Comparison of ENCODE assay signal across 22 cellular contexts in the genomic region with DNA sequence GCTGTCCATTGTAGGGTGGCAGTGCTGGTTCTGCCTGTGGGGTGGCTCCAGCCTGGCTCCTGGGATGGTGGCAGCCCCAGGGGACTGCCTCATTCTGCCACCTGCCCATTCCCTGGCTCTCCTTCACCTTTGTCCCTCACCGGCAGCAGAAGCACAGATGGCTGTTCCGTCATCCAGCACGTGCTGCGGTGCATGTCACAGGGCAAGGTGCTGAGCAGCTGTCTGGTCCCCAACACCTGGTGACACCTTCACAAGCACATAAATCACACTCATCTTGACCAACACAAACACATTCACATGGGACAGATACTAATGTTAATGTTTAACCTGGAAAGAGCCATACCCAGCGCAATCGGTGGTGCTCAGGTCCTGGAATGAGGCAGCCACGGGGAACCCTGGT.
DNase-seq lines count a peak whose midpoint lies in the region; ATAC-seq and FAIRE-seq lines count a peak whose summit lies in the region.
"Had no signal": no experiment of that assay in that cellular context is flagged by ENCODE, and none has a peak within 500 bp of the region (broad histone marks: within the 10 kb centered on the region; RNA-seq: fewer than 3 reads in every experiment).

No MANE protein-coding gene starts in this region.

- no peaks in the 10 kb centered on the region for H3K36me3 ChIP-seq in small intestine (ENCODE audit: control insufficient read depth in 2 of 2, insufficient read depth in 2 of 2, low read length in 2 of 2)
- H3K36me3 ChIP-seq: BE2C had no signal

- intact Hi-C loops in left ventricle myocardium superior (cut with micrococcal nuclease): no loop called here

- peak; percentile 38 for FAIRE-seq in islet of Langerhans (lab: Jason Lieb, UNC)
- FAIRE-seq in small intestine (lab: Jason Lieb, UNC): no peak
- FAIRE-seq: D721Med, GM12892 had no signal

- no peak for ATAC-seq in left ventricle myocardium superior
- ATAC-seq: GM23338, PC-3 had no signal

- no peaks in the 10 kb centered on the region for H3K27me3 ChIP-seq in small intestine (ENCODE audit: control insufficient read depth in 2 of 2, insufficient read depth in 2 of 2, low read length in 2 of 2)
- H3K27me3 ChIP-seq: BE2C had no signal

- 15 to 62% (median 45%) methylated on average over 7 of the region's 7 CpGs for WGBS in small intestine, 3 donors

- H3K27ac ChIP-seq in small intestine (ENCODE audit: low read depth in 1 of 2, low read length in 1 of 2): no peak overlapping the region
- H3K27ac ChIP-seq: SK-N-MC had no signal

- no peak overlapping the region for H3K4me3 ChIP-seq in small intestine (ENCODE audit: low read depth in 1 of 2, low read length in 2 of 2)
- H3K4me3 ChIP-seq: GM23338, SK-N-MC had no signal

- H3K9me3 ChIP-seq in small intestine (ENCODE audit: control insufficient read depth, low read depth): no peaks in the 10 kb centered on the region
- H3K9me3 ChIP-seq: BE2C had no signal

- H3K4me1 ChIP-seq in small intestine (ENCODE audit: control insufficient read depth in 2 of 2, insufficient read depth in 1 of 2, low read depth in 1 of 2, low read length in 1 of 2): no peaks in the 10 kb centered on the region
- H3K4me1 ChIP-seq: BE2C had no signal

- peak; percentile 72 for DNase-seq in DMS53 (lab: John Stamatoyannopoulos, UW)
- no peak for DNase-seq in DMS53 treated with DMSO at 0.1 percent for 48 hours (lab: John Stamatoyannopoulos, UW; ENCODE audit: unreplicated experiment)
- peak; percentile 40 for DNase-seq in NCI-H774 (lab: John Stamatoyannopoulos, UW)
- DNase-seq in small intestine: peak; percentile 43
- DNase-seq in left ventricle myocardium superior: no peak
- no peak for DNase-seq in activated CD8-positive, alpha-beta memory T cell treated with anti-CD3 and anti-CD28 coated beads, Interleukin-2, amount 50 U/mL, for 48 hours
- no peak for DNase-seq in NOMO-1 treated with dmso at 0.1 percent for 144 hours (lab: John Stamatoyannopoulos, UW; ENCODE audit: unreplicated experiment)
- DNase-seq: 8988T; BE2C; CD4-positive, alpha-beta memory T cell; GF-D8; KBM-7; MV-4-11; NCI-H1417 treated with DMSO at 0.1 percent for 48 hours; NCI-H2029 treated with DMSO at 0.1 percent for 48 hours; NCI-H524 treated with DMSO at 0.1 percent for 48 hours; PC-3 had no signal

Comparison
In these comparisons a context has a peak if more than half of its experiments do, and no peak if none do; other contexts are left out.
1. DNase-seq: peak in DMS53 (single experiment), NCI-H774 (single experiment) and small intestine (single experiment); none in DMS53 treated with DMSO at 0.1 percent for 48 hours (single experiment), left ventricle myocardium superior (single experiment), activated CD8-positive, alpha-beta memory T cell treated with anti-CD3 and anti-CD28 coated beads, Interleukin-2, amount 50 U/mL, for 48 hours (single experiment) and NOMO-1 treated with dmso at 0.1 percent for 144 hours (single experiment).